Comparison of ENCODE assay signal across 12 cellular contexts in genomic region chr7:22662490-22663145, GRCh38.
DNase-seq lines count a peak whose midpoint lies in the region; ATAC-seq lines count a peak whose summit lies in the region.
"Had no signal": no experiment of that assay in that cellular context is flagged by ENCODE, and none has a peak within 500 bp of the region (broad histone marks: within the 10 kb centered on the region; RNA-seq: fewer than 3 reads in every experiment).

No MANE protein-coding gene starts in this region.

- peak; percentile 75 to 78 for ATAC-seq in activated T-cell treated with anti-CD3 and anti-CD28 coated beads, Interleukin-2, amount 50 U/mL, for 72 hours (replicated peaks in 1 of 2)
- peak; percentile 66 for ATAC-seq in HG02884 (IDR thresholded peaks at IDR 0.05; ENCODE audit: unreplicated experiment)
- peak; percentile 87 to 90 for ATAC-seq in stimulated activated naive B cell treated with anti-CD40 and anti-IgM and Interleukin-4, amounts not matched to agents 10 μg/mL and 1 μg/mL and 100 μg/mL, for 72 hours (replicated peaks)

- peaks cover 31% of the 10 kb centered on the region for H3K27me3 Mint-ChIP-seq in activated T-cell treated with anti-CD3 and anti-CD28 coated beads, Interleukin-2, amount 50 U/mL, for 72 hours (ENCODE audit: low read depth)
- H3K27me3 Mint-ChIP-seq in activated T-helper 2 cell treated with anti-CD3 and anti-CD28 coated beads, Interferon-gamma antibody, Interleukin-2, Interleukin-4, amounts not matched to agents 10 μg/mL and 5 μg/mL and 100 μg/mL, durations not matched to agents 14 hours and 24 hours and 36 hours (ENCODE audit: low read depth) = peaks cover 35% of the 10 kb centered on the region
- H3K27me3 Mint-ChIP-seq in stimulated activated naive B cell treated with anti-CD40 and anti-IgM and Interleukin-4, amounts not matched to agents 10 μg/mL and 1 μg/mL and 100 μg/mL, for 72 hours = no peaks in the 10 kb centered on the region

- H3K36me3 Mint-ChIP-seq in activated T-cell treated with anti-CD3 and anti-CD28 coated beads, Interleukin-2, amount 50 U/mL, for 72 hours (ENCODE audit: insufficient read depth in 2 of 2) = no peaks in the 10 kb centered on the region
- H3K36me3 Mint-ChIP-seq in activated T-helper 2 cell treated with anti-CD3 and anti-CD28 coated beads, Interferon-gamma antibody, Interleukin-2, Interleukin-4, amounts not matched to agents 10 μg/mL and 5 μg/mL and 100 μg/mL, durations not matched to agents 14 hours and 24 hours and 36 hours (ENCODE audit: low read depth) = peaks cover 8% of the 10 kb centered on the region
- peaks cover 2 to 25% of the 10 kb centered on the region in 2 donors for H3K36me3 Mint-ChIP-seq in stimulated activated naive B cell treated with anti-CD40 and anti-IgM and Interleukin-4, amounts not matched to agents 10 μg/mL and 1 μg/mL and 100 μg/mL, for 72 hours
- H3K36me3 Mint-ChIP-seq: immature natural killer cell had no signal

- peak overlapping the region; percentile 42 for H3K27ac Mint-ChIP-seq in activated T-cell treated with anti-CD3 and anti-CD28 coated beads, Interleukin-2, amount 50 U/mL, for 72 hours
- H3K27ac Mint-ChIP-seq in activated T-helper 2 cell treated with anti-CD3 and anti-CD28 coated beads, Interferon-gamma antibody, Interleukin-2, Interleukin-4, amounts not matched to agents 10 μg/mL and 5 μg/mL and 100 μg/mL, durations not matched to agents 14 hours and 24 hours and 36 hours = peak overlapping the region; percentile 48
- peak overlapping the region; percentile 93 for H3K27ac Mint-ChIP-seq in stimulated activated naive B cell treated with anti-CD40 and anti-IgM and Interleukin-4, amounts not matched to agents 10 μg/mL and 1 μg/mL and 100 μg/mL, for 72 hours
- H3K27ac Mint-ChIP-seq: immature natural killer cell, progenitor cell of endocrine pancreas had no signal

- peak overlapping the region; percentile 69 to 76 for H3K4me3 Mint-ChIP-seq in activated T-cell treated with anti-CD3 and anti-CD28 coated beads, Interleukin-2, amount 50 U/mL, for 72 hours
- no peak overlapping the region for H3K4me3 Mint-ChIP-seq in activated T-helper 2 cell treated with anti-CD3 and anti-CD28 coated beads, Interferon-gamma antibody, Interleukin-2, Interleukin-4, amounts not matched to agents 10 μg/mL and 5 μg/mL and 100 μg/mL, durations not matched to agents 14 hours and 24 hours and 36 hours (ENCODE audit: low read depth)
- peak overlapping the region; percentile 61 to 71 for H3K4me3 Mint-ChIP-seq in stimulated activated naive B cell treated with anti-CD40 and anti-IgM and Interleukin-4, amounts not matched to agents 10 μg/mL and 1 μg/mL and 100 μg/mL, for 72 hours
- H3K4me3 Mint-ChIP-seq: immature natural killer cell had no signal

- H3K4me1 Mint-ChIP-seq in activated T-cell treated with anti-CD3 and anti-CD28 coated beads, Interleukin-2, amount 50 U/mL, for 72 hours (ENCODE audit: low read depth) = peaks cover 62% of the 10 kb centered on the region
- H3K4me1 Mint-ChIP-seq in activated T-helper 2 cell treated with anti-CD3 and anti-CD28 coated beads, Interferon-gamma antibody, Interleukin-2, Interleukin-4, amounts not matched to agents 10 μg/mL and 5 μg/mL and 100 μg/mL, durations not matched to agents 14 hours and 24 hours and 36 hours (ENCODE audit: low read depth) = peaks cover 56% of the 10 kb centered on the region
- H3K4me1 Mint-ChIP-seq in stimulated activated naive B cell treated with anti-CD40 and anti-IgM and Interleukin-4, amounts not matched to agents 10 μg/mL and 1 μg/mL and 100 μg/mL, for 72 hours = peaks cover 59 to 93% of the 10 kb centered on the region in 2 donors
- H3K4me1 Mint-ChIP-seq: immature natural killer cell had no signal

- intact Hi-C loops in activated T-helper 2 cell treated with anti-CD3 and anti-CD28 coated beads, Interferon-gamma antibody, Interleukin-2, Interleukin-4, amounts not matched to agents 10 μg/mL and 5 μg/mL and 100 μg/mL, durations not matched to agents 14 hours and 24 hours and 36 hours (cut with micrococcal nuclease) = loop anchor here (1.0 to 10.0 kb wide), 6 partner anchors 14 to 932 kb away; partner anchors contain the start of genes CCDC126 and CDCA7L

- DNase-seq in activated T-cell treated with anti-CD3 and anti-CD28 coated beads, Interleukin-2, amount 50 U/mL, for 72 hours = no peak
- DNase-seq in activated T-cell treated with anti-CD3 and anti-CD28 coated beads, Interleukin-2, amount 50 U/mL, for 48 hours = no peak
- DNase-seq in activated T-helper 2 cell treated with anti-CD3 and anti-CD28 coated beads, Interferon-gamma antibody, Interleukin-2, Interleukin-4, amounts not matched to agents 10 μg/mL and 5 μg/mL and 100 μg/mL, durations not matched to agents 14 hours and 24 hours and 36 hours (ENCODE audit: low spot score) = no peak
- DNase-seq in stimulated activated naive B cell treated with anti-CD40 and anti-IgM and Interleukin-4, amounts not matched to agents 10 μg/mL and 1 μg/mL and 100 μg/mL, for 72 hours = peak; percentile 48
- no peak for DNase-seq in central memory CD4-positive, alpha-beta T cell
- DNase-seq in epidermal melanocyte (ENCODE audit: insufficient read length, low spot score) = no peak
- DNase-seq in hepatic stellate cell (ENCODE audit: low spot score) = no peak
- DNase-seq: activated effector memory CD4-positive, alpha-beta T cell treated with anti-CD3 and anti-CD28 coated beads, Interleukin-2, amount 50 U/mL, for 16 hours; immature natural killer cell; NCI-H510A had no signal

- H3K9me3 Mint-ChIP-seq in activated T-cell treated with anti-CD3 and anti-CD28 coated beads, Interleukin-2, amount 50 U/mL, for 72 hours = no peaks in the 10 kb centered on the region
- H3K9me3 Mint-ChIP-seq in activated T-helper 2 cell treated with anti-CD3 and anti-CD28 coated beads, Interferon-gamma antibody, Interleukin-2, Interleukin-4, amounts not matched to agents 10 μg/mL and 5 μg/mL and 100 μg/mL, durations not matched to agents 14 hours and 24 hours and 36 hours = peaks cover 6% of the 10 kb centered on the region
- peaks cover 0 to 2% of the 10 kb centered on the region in 2 donors for H3K9me3 Mint-ChIP-seq in stimulated activated naive B cell treated with anti-CD40 and anti-IgM and Interleukin-4, amounts not matched to agents 10 μg/mL and 1 μg/mL and 100 μg/mL, for 72 hours
- H3K9me3 Mint-ChIP-seq: immature natural killer cell had no signal

Comparison
In these comparisons a context has a peak if more than half of its experiments do, and no peak if none do; other contexts are left out.
1. H3K27ac Mint-ChIP-seq: peak in every context shown above with its lines; median percentile 93 in stimulated activated naive B cell treated with anti-CD40 and anti-IgM and Interleukin-4, amounts not matched to agents 10 μg/mL and 1 μg/mL and 100 μg/mL, for 72 hours; 48 in activated T-helper 2 cell treated with anti-CD3 and anti-CD28 coated beads, Interferon-gamma antibody, Interleukin-2, Interleukin-4, amounts not matched to agents 10 μg/mL and 5 μg/mL and 100 μg/mL, durations not matched to agents 14 hours and 24 hours and 36 hours; 42 in activated T-cell treated with anti-CD3 and anti-CD28 coated beads, Interleukin-2, amount 50 U/mL, for 72 hours.